13 cellular contexts compared by ENCODE assay signal in genomic region chr15:101439920-101440319, GRCh38. TPM values are rescaled to one million over a fixed set of nuclear protein-coding genes. Genes with fewer than 3 reads are reported as not detected.
DNase-seq lines count a peak whose midpoint lies in the region; ATAC-seq, FAIRE-seq and TF ChIP-seq lines count a peak whose summit lies in the region.
"Had no signal": no experiment of that assay in that cellular context is flagged by ENCODE, and none has a peak within 500 bp of the region (broad histone marks: within the 10 kb centered on the region; RNA-seq: fewer than 3 reads in every experiment).

No MANE protein-coding gene starts in this region.

- H2AFZ ChIP-seq in GM23248: peak overlapping the region; percentile 66
- peak overlapping the region; percentile 70 for H2AFZ ChIP-seq in keratinocyte (ENCODE audit: control insufficient read depth, low read length)

- in situ Hi-C loops in GM23248 (cut with MboI): no loop called here

- H3K9me3 ChIP-seq in GM23248 (ENCODE audit: low read depth) (no peaks in the 10 kb centered on the region), keratinocyte (ENCODE audit: control insufficient read depth, low read depth, low read length) (no peaks in the 10 kb centered on the region), testis (no peaks in the 10 kb centered on the region)
- H3K9me3 ChIP-seq: Peyer's patch, prostate gland had no signal

- H3K9me2 ChIP-seq in GM23248 (ENCODE audit: insufficient read depth): no peaks in the 10 kb centered on the region

- peaks cover 25% of the 10 kb centered on the region for H3F3A ChIP-seq in GM23248 (ENCODE audit: insufficient read depth)

- H3K4me3 ChIP-seq in GM23248: peak overlapping the region; percentile 69
- H3K4me3 ChIP-seq in coronary artery: peak overlapping the region; percentile 19
- H3K4me3 ChIP-seq in keratinocyte (ENCODE audit: control insufficient read depth in 2 of 3, extremely low read depth in 1 of 3, insufficient read depth in 2 of 3, low read depth in 1 of 3, low read length in 3 of 3): peak overlapping the region; percentile 5 to 47 (median 45)
- H3K4me3 ChIP-seq in testis: no peak overlapping the region
- H3K4me3 ChIP-seq: Peyer's patch, prostate gland had no signal

- H3K79me2 ChIP-seq in GM23248 (ENCODE audit: insufficient read depth): no peaks in the 10 kb centered on the region
- no peaks in the 10 kb centered on the region for H3K79me2 ChIP-seq in keratinocyte (ENCODE audit: control insufficient read depth, insufficient read depth, low read length)

- peak overlapping the region; percentile 82 for H3K4me2 ChIP-seq in GM23248 (ENCODE audit: unreplicated experiment)
- H3K4me2 ChIP-seq in keratinocyte (ENCODE audit: control insufficient read depth, extremely low read depth, insufficient read depth, low read depth, low read length): peak overlapping the region; percentile 78

- intact Hi-C loops in testis (cut with DNase I; ENCODE audit: low total_unique reads): no loop called here

- 1 to 4% methylated on average over 7 of the region's 7 CpGs for WGBS in GM23248 (ENCODE audit: low coverage in 1 of 2, low lambda C conversion rate in 2 of 2, missing lambda C conversion rate in 2 of 2), 2 experiments
- 38% methylated on average over 7 of the region's 7 CpGs for WGBS in testis, 2 donors

- FAIRE-seq in keratinocyte (lab: Jason Lieb, UNC): no peak
- FAIRE-seq: endometrium had no signal

- ATAC-seq in HG03565 (IDR thresholded peaks at IDR 0.05; ENCODE audit: unreplicated experiment): no peak
- ATAC-seq: activated naive CD8-positive, alpha-beta T cell treated with anti-CD3 and anti-CD28 coated beads, Interleukin-2, amount 50 U/mL, for 24 hours; stimulated activated naive CD8-positive, alpha-beta T cell treated with anti-CD3 and anti-CD28 coated beads, Interleukin-15, amount 100 ng/mL, for 72 hours had no signal

- dilution Hi-C loops in keratinocyte (cut with MboI; ENCODE audit: extremely low pct_ligation_motif_present, low sequenced_read_pairs): no loop called here

- peaks cover 26% of the 10 kb centered on the region for H3K4me1 ChIP-seq in GM23248 (ENCODE audit: insufficient read depth)
- H3K4me1 ChIP-seq in keratinocyte (ENCODE audit: control insufficient read depth, extremely low read depth, insufficient read depth, low read length): peaks cover 18% of the 10 kb centered on the region
- peaks cover 48% of the 10 kb centered on the region for H3K4me1 ChIP-seq in testis
- H3K4me1 ChIP-seq: Peyer's patch had no signal

- no peaks in the 10 kb centered on the region for H4K20me1 ChIP-seq in GM23248 (ENCODE audit: insufficient read depth)
- H4K20me1 ChIP-seq in keratinocyte (ENCODE audit: control insufficient read depth, extremely low read depth, insufficient read depth, low read length): no peaks in the 10 kb centered on the region

- DNase-seq in GM23248 (peak; percentile 85), coronary artery (ENCODE audit: low spot score) (peak; percentile 33), keratinocyte (ENCODE audit: low read depth, low spot score) (no peak), testis (peak; percentile 66), foreskin melanocyte (no peak), NOMO-1 treated with dmso at 0.1 percent for 144 hours (lab: John Stamatoyannopoulos, UW; ENCODE audit: unreplicated experiment) (no peak), NAMALWA (ENCODE audit: low spot score) (no peak)
- DNase-seq: activated naive CD8-positive, alpha-beta T cell treated with anti-CD3 and anti-CD28 coated beads, Interleukin-2, amount 50 U/mL, for 24 hours; Peyer's patch; stimulated activated naive CD8-positive, alpha-beta T cell treated with anti-CD3 and anti-CD28 coated beads, Interleukin-15, amount 100 ng/mL, for 72 hours had no signal

- TF ChIP-seq CTCF in coronary artery (IDR thresholded peaks at IDR 0.05): no peak
- TF ChIP-seq CTCF in keratinocyte (optimal IDR thresholded peaks at IDR 0.05 in 1 of 3, IDR thresholded peaks at IDR 0.05 in 1 of 3, conservative IDR thresholded peaks at IDR 0.05 in 1 of 3; ENCODE audit: extremely low read depth in 1 of 3, insufficient read depth in 2 of 3, low read length in 3 of 3): no peak
- TF ChIP-seq CTCF in testis (IDR thresholded peaks at IDR 0.05): no peak

- no peaks in the 10 kb centered on the region for H3K36me3 ChIP-seq in GM23248 (ENCODE audit: low read depth)
- no peaks in the 10 kb centered on the region for H3K36me3 ChIP-seq in keratinocyte (ENCODE audit: control insufficient read depth in 2 of 2, extremely low read depth in 1 of 2, insufficient read depth in 2 of 2, low read length in 2 of 2)
- no peaks in the 10 kb centered on the region for H3K36me3 ChIP-seq in testis (ENCODE audit: low read depth, missing control alignments)
- H3K36me3 ChIP-seq: Peyer's patch, prostate gland had no signal

- no peak for TF ChIP-seq POLR2A in testis (IDR thresholded peaks at IDR 0.05)

- H3K27me3 ChIP-seq in GM23248 (replicated peaks; ENCODE audit: insufficient read depth) (peaks cover 6% of the 10 kb centered on the region; the same call in 1 of the 2 replicates), keratinocyte (ENCODE audit: control insufficient read depth, extremely low read depth, insufficient read depth, low read length) (no peaks in the 10 kb centered on the region), testis (no peaks in the 10 kb centered on the region)
- H3K27me3 ChIP-seq: Peyer's patch had no signal

- H3K9ac ChIP-seq in GM23248 (peak overlapping the region; percentile 32; the same call in 1 of the 2 replicates), keratinocyte (ENCODE audit: control insufficient read depth, extremely low read depth, insufficient read depth, low read length) (peak overlapping the region; percentile 23)

- H3K27ac ChIP-seq in GM23248 (peak overlapping the region; percentile 47), coronary artery (peak overlapping the region in 1 of 2 donors; percentile 69), keratinocyte (ENCODE audit: control insufficient read depth, insufficient read depth, low read length) (no peak overlapping the region), testis (peak overlapping the region; percentile 35 to 73)
- H3K27ac ChIP-seq: prostate gland had no signal

- no peaks in the 10 kb centered on the region for H3K9me1 ChIP-seq in keratinocyte (ENCODE audit: control insufficient read depth, extremely low read depth, insufficient read depth, low read length)

RNA-seq across cellular contexts. Expression of gene PCSK6, which starts 49.6 kb away (rescaled TPM):
- total RNA-seq in GM23248 (2014; rRNA removed; shearing (Covaris generic)): not detected in 2 replicates
- polyA plus RNA-seq in GM23248 (2016; fragmentation: Nextera tagmentation; extraction: Ambion mirVana) (0.19 and 0.38 TPM in 2 replicates), keratinocyte (3.1 to 4.4 TPM (median 3.5 TPM) in 3 replicates), testis (ENCODE audit: insufficient read depth, low read depth, low replicate concordance) (43.9 TPM)
- 8.9 TPM for polyA plus RNA-seq in keratinocyte (2011; ENCODE audit: low read depth)
- 3.7 and 3.8 TPM in 2 replicates for polyA plus RNA-seq in keratinocyte (2011; cell fraction: cytosol; rRNA removed)
- polyA plus RNA-seq in keratinocyte (2011; cell fraction: nucleus; rRNA removed): 7.4 and 8.7 TPM in 2 replicates
- 2.6 and 16.5 TPM in 2 replicates for polyA plus RNA-seq in keratinocyte (2012; ENCODE audit: low replicate concordance)
- 5.8 to 18.3 TPM (median 7.7 TPM) in 3 replicates for polyA minus RNA-seq in keratinocyte
- polyA minus RNA-seq in keratinocyte (2011; cell fraction: cytosol; rRNA and poly(A)+ RNA removed): 9.4 TPM
- 15.8 and 19.9 TPM in 2 replicates for polyA minus RNA-seq in keratinocyte (2011; cell fraction: nucleus; rRNA and poly(A)+ RNA removed)
- 100 to 1,000 TPM in 1 of 2 donors, 10 to 100 TPM in 1; 95.4 to 156 TPM for total RNA-seq in testis

Comparison
In these comparisons a context has a peak if more than half of its experiments do, and no peak if none do; other contexts are left out.
1. DNase-seq: peak in GM23248 (single experiment), coronary artery (single experiment) and testis (single experiment); none in keratinocyte (single experiment), foreskin melanocyte (single experiment), NOMO-1 treated with dmso at 0.1 percent for 144 hours (single experiment) and NAMALWA (single experiment).
2. H3K4me3 ChIP-seq: peak in GM23248 (single experiment), coronary artery (single experiment) and keratinocyte (3 of 3); none in testis (0 of 2).